ENCODE assay signal across 19 cellular contexts in genomic region chr13:113226873-113227272, GRCh38. TPM values are rescaled to one million over a fixed set of nuclear protein-coding genes. Genes with fewer than 3 reads are reported as not detected.
DNase-seq lines count a peak whose midpoint lies in the region; ATAC-seq and TF ChIP-seq lines count a peak whose summit lies in the region.
"Had no signal": no experiment of that assay in that cellular context is flagged by ENCODE, and none has a peak within 500 bp of the region (broad histone marks: within the 10 kb centered on the region; RNA-seq: fewer than 3 reads in every experiment).

No MANE protein-coding gene starts in this region.

- no peak overlapping the region for H3K9ac ChIP-seq in H9 (ENCODE audit: extremely low read depth, insufficient read length, low read length)

- WGBS in H9 (ENCODE audit: extremely low coverage, insufficient read length, low lambda C conversion rate), result no CpG with 5 or more reads among the region's 6 CpGs

- H3K4me1 Mint-ChIP-seq in activated T-cell treated with anti-CD3 and anti-CD28 coated beads, Interleukin-2, amount 50 U/mL, for 24 hours (ENCODE audit: low read depth), result peaks cover 11% of the 10 kb centered on the region
- no peaks in the 10 kb centered on the region for H3K4me1 Mint-ChIP-seq in H9
- H3K4me1 Mint-ChIP-seq in activated naive CD8-positive, alpha-beta T cell treated with anti-CD3 and anti-CD28 coated beads for 36 hours, result no peaks in the 10 kb centered on the region
- peaks cover 6 to 19% (median 12%) of the 10 kb centered on the region in 4 donors for H3K4me1 Mint-ChIP-seq in naive thymus-derived CD8-positive, alpha-beta T cell
- H3K4me1 Mint-ChIP-seq in CD4-positive, alpha-beta memory T cell, result peaks cover 12 to 15% (median 14%) of the 10 kb centered on the region in 4 donors

- no peaks in the 10 kb centered on the region for H3K23me2 ChIP-seq in H9 (ENCODE audit: insufficient read length, low read depth, low read length, poor library complexity, severe bottlenecking)

- peaks cover 3% of the 10 kb centered on the region for H3K79me1 ChIP-seq in H9 (ENCODE audit: insufficient read depth, low read depth, low read length, poor library complexity, severe bottlenecking)

- no peak overlapping the region for H3K14ac ChIP-seq in H9 (ENCODE audit: insufficient read depth, low read length)

- no peak overlapping the region for H2BK5ac ChIP-seq in H9 (ENCODE audit: insufficient read length, low read length)

- no peak overlapping the region for H3K4me3 ChIP-seq in CD4-positive, alpha-beta memory T cell (ENCODE audit: low read length in 2 of 2)
- H3K4me3 ChIP-seq: HAP-1, K562, SJCRH30 had no signal

- H3K27ac ChIP-seq in H9 (ENCODE audit: insufficient read length, low read depth, low read length), result no peak overlapping the region
- no peak overlapping the region for H3K27ac ChIP-seq in CD4-positive, alpha-beta memory T cell (ENCODE audit: low read depth, low read length)
- H3K27ac ChIP-seq: C4-2B, HL-60, SJCRH30 had no signal

- H3K36me3 Mint-ChIP-seq in activated T-cell treated with anti-CD3 and anti-CD28 coated beads, Interleukin-2, amount 50 U/mL, for 24 hours (ENCODE audit: low read depth), result peaks cover 97% of the 10 kb centered on the region
- H3K36me3 Mint-ChIP-seq in H9 (ENCODE audit: insufficient read depth in 1 of 3, low read depth in 3 of 3), result peaks cover 49 to 94% (median 82%) of the 10 kb centered on the region in 3 experiments
- peaks cover 26% of the 10 kb centered on the region for H3K36me3 Mint-ChIP-seq in activated naive CD8-positive, alpha-beta T cell treated with anti-CD3 and anti-CD28 coated beads for 36 hours
- H3K36me3 Mint-ChIP-seq in naive thymus-derived CD8-positive, alpha-beta T cell, result peaks cover under 1 to 94% (median 5%) of the 10 kb centered on the region in 3 donors
- H3K36me3 Mint-ChIP-seq in CD4-positive, alpha-beta memory T cell, result peaks cover 63 to 80% of the 10 kb centered on the region in 2 donors

- H2BK15ac ChIP-seq in H9 (ENCODE audit: low read depth, low read length), result no peak overlapping the region

- no peak overlapping the region for H2BK120ac ChIP-seq in H9 (ENCODE audit: low read depth, low read length, poor library complexity, severe bottlenecking)

- H3K4ac ChIP-seq in H9 (ENCODE audit: low read depth, low read length), result no peak overlapping the region

- no peak overlapping the region for H3K4me3 Mint-ChIP-seq in activated T-cell treated with anti-CD3 and anti-CD28 coated beads, Interleukin-2, amount 50 U/mL, for 24 hours
- H3K4me3 Mint-ChIP-seq in H9, result no peak overlapping the region
- H3K4me3 Mint-ChIP-seq in activated naive CD8-positive, alpha-beta T cell treated with anti-CD3 and anti-CD28 coated beads for 36 hours, result no peak overlapping the region
- no peak overlapping the region for H3K4me3 Mint-ChIP-seq in naive thymus-derived CD8-positive, alpha-beta T cell
- peak overlapping the region in 1 of 8 donors; percentile 73 for H3K4me3 Mint-ChIP-seq in CD4-positive, alpha-beta memory T cell

- H3K79me2 ChIP-seq in H9 (ENCODE audit: insufficient read depth, low read length), result peaks cover 11% of the 10 kb centered on the region; the same call in 1 of the 2 replicates

- peak overlapping the region; percentile 56 for H3K27ac Mint-ChIP-seq in activated T-cell treated with anti-CD3 and anti-CD28 coated beads, Interleukin-2, amount 50 U/mL, for 24 hours
- peak overlapping the region in 2 of 3 experiments; percentile 46 to 88; a peak in 2 of 7 replicates for H3K27ac Mint-ChIP-seq in H9
- H3K27ac Mint-ChIP-seq in activated naive CD8-positive, alpha-beta T cell treated with anti-CD3 and anti-CD28 coated beads for 36 hours, result peak overlapping the region; percentile 38
- H3K27ac Mint-ChIP-seq in naive thymus-derived CD8-positive, alpha-beta T cell, result peak overlapping the region in 7 of 10 donors; percentile 14 to 89 (median 48)
- H3K27ac Mint-ChIP-seq in CD4-positive, alpha-beta memory T cell, result peak overlapping the region in 1 of 7 donors; percentile 50

- H3K23ac ChIP-seq in H9 (ENCODE audit: insufficient read length, low read depth, low read length), result no peak overlapping the region

- H2AK5ac ChIP-seq in H9 (ENCODE audit: insufficient read length, low read length), result no peak overlapping the region

- no peak for ATAC-seq in naive thymus-derived CD8-positive, alpha-beta T cell
- ATAC-seq in GM21528 (IDR thresholded peaks at IDR 0.05; ENCODE audit: low FRiP score, unreplicated experiment), result no peak
- ATAC-seq: K562 had no signal

- H3K27me3 Mint-ChIP-seq in activated T-cell treated with anti-CD3 and anti-CD28 coated beads, Interleukin-2, amount 50 U/mL, for 24 hours, result no peaks in the 10 kb centered on the region
- H3K27me3 Mint-ChIP-seq in H9 (ENCODE audit: low read depth), result no peaks in the 10 kb centered on the region
- no peaks in the 10 kb centered on the region for H3K27me3 Mint-ChIP-seq in activated naive CD8-positive, alpha-beta T cell treated with anti-CD3 and anti-CD28 coated beads for 36 hours
- H3K27me3 Mint-ChIP-seq in naive thymus-derived CD8-positive, alpha-beta T cell, result no peaks in the 10 kb centered on the region
- no peaks in the 10 kb centered on the region for H3K27me3 Mint-ChIP-seq in CD4-positive, alpha-beta memory T cell

- DNase-seq in activated T-cell treated with anti-CD3 and anti-CD28 coated beads, Interleukin-2, amount 50 U/mL, for 24 hours, result no peak
- DNase-seq in activated T-cell treated with anti-CD3 and anti-CD28 coated beads for 4 hours (no peak), H9 (no peak), activated gamma-delta T cell (lab: John Stamatoyannopoulos, UW) (no peak)
- DNase-seq in activated naive CD8-positive, alpha-beta T cell treated with anti-CD3 and anti-CD28 coated beads for 36 hours, result no peak
- no peak for DNase-seq in naive thymus-derived CD8-positive, alpha-beta T cell
- no peak for DNase-seq in CD4-positive, alpha-beta memory T cell
- DNase-seq: DMS79, NCI-H187 treated with DMSO at 0.1 percent for 48 hours, NCI-H2171, NCI-H446, OCI-M1, RPMI8226, SJCRH30 had no signal

- no peak overlapping the region for H3T11ph ChIP-seq in H9 (ENCODE audit: low read length)

- H4K8ac ChIP-seq in H9 (replicated peaks; ENCODE audit: insufficient read length, low read depth, low read length), result no peak overlapping the region

- CTCF ChIA-PET in CD4-positive, alpha-beta memory T cell (lab: Charles Lee; ENCODE audit: partially characterized antibody), result interaction anchor here (0.6 to 0.8 kb wide), 2 partner anchors 8 to 42 kb away, joined by 3 read pairs; no protein-coding TSS in a partner anchor

- no peak overlapping the region for H3K56ac ChIP-seq in H9 (ENCODE audit: insufficient read length, low read depth, low read length)

- H2BK12ac ChIP-seq in H9 (ENCODE audit: insufficient read length, low read depth, low read length), result no peak overlapping the region

- H3K4me2 ChIP-seq in H9 (ENCODE audit: insufficient read depth, insufficient read length, low read length), result no peak overlapping the region

- no peaks in the 10 kb centered on the region for H4K20me1 ChIP-seq in H9 (ENCODE audit: control insufficient read depth, insufficient read depth, insufficient read length)

- no peak overlapping the region for H4K5ac ChIP-seq in H9 (ENCODE audit: insufficient read length, low read depth, low read length)

- H2BK20ac ChIP-seq in H9 (ENCODE audit: low read depth, low read length, poor library complexity, severe bottlenecking), result no peak overlapping the region

- no peaks in the 10 kb centered on the region for H3K9me3 ChIP-seq in H9 (ENCODE audit: control insufficient read depth, low read depth, low read length)
- no peaks in the 10 kb centered on the region for H3K9me3 ChIP-seq in CD4-positive, alpha-beta memory T cell (ENCODE audit: control insufficient read depth in 1 of 2, low read length in 2 of 2)
- H3K9me3 ChIP-seq: HAP-1, SJCRH30 had no signal

- H4K91ac ChIP-seq in H9 (ENCODE audit: insufficient read length, low read depth, low read length), result no peak overlapping the region

- H3K27me3 ChIP-seq in H9 (ENCODE audit: insufficient read depth, low read length), result no peaks in the 10 kb centered on the region
- no peaks in the 10 kb centered on the region for H3K27me3 ChIP-seq in CD4-positive, alpha-beta memory T cell (ENCODE audit: insufficient read depth, low read length)
- H3K27me3 ChIP-seq: SJCRH30 had no signal

- POLR2A ChIA-PET in naive thymus-derived CD8-positive, alpha-beta T cell (lab: Charles Lee), result interaction anchor here (1.1 to 1.9 kb wide), 2 partner anchors 9 to 17 kb away, joined by 3 to 8 read pairs; partner anchors contain the start of gene CUL4A
- POLR2A ChIA-PET in CD4-positive, alpha-beta memory T cell (lab: Charles Lee; ENCODE audit: partially characterized antibody), result no interaction called here

- no peak for TF ChIP-seq CTCF in H9 (conservative IDR thresholded peaks at IDR 0.05)

- H2AFZ ChIP-seq in H9 (ENCODE audit: low read length), result no peak overlapping the region

- H3K36me3 ChIP-seq in CD4-positive, alpha-beta memory T cell (ENCODE audit: insufficient read depth, low read length), result peaks cover 67% of the 10 kb centered on the region

- intact Hi-C loops in CD4-positive, alpha-beta memory T cell (cut with micrococcal nuclease), result no loop called here

- H3K9me3 Mint-ChIP-seq in activated T-cell treated with anti-CD3 and anti-CD28 coated beads, Interleukin-2, amount 50 U/mL, for 24 hours, result no peaks in the 10 kb centered on the region
- no peaks in the 10 kb centered on the region for H3K9me3 Mint-ChIP-seq in H9
- H3K9me3 Mint-ChIP-seq in activated naive CD8-positive, alpha-beta T cell treated with anti-CD3 and anti-CD28 coated beads for 36 hours, result no peaks in the 10 kb centered on the region
- no peaks in the 10 kb centered on the region for H3K9me3 Mint-ChIP-seq in naive thymus-derived CD8-positive, alpha-beta T cell
- no peaks in the 10 kb centered on the region for H3K9me3 Mint-ChIP-seq in CD4-positive, alpha-beta memory T cell

- H3K4me1 ChIP-seq in H9 (ENCODE audit: insufficient read depth, low read length), result no peaks in the 10 kb centered on the region
- no peaks in the 10 kb centered on the region for H3K4me1 ChIP-seq in CD4-positive, alpha-beta memory T cell (ENCODE audit: insufficient read depth, low read length)
- H3K4me1 ChIP-seq: HAP-1, SJCRH30 had no signal

- no peak overlapping the region for H3K18ac ChIP-seq in H9 (ENCODE audit: insufficient read length, low read depth, low read length)

RNA-seq across cellular contexts. Expression of gene CUL4A, which starts 17.5 kb away (rescaled TPM):
- 94.7 and 97.9 TPM in 2 replicates for total RNA-seq in H9 (2021)
- total RNA-seq in activated naive CD8-positive, alpha-beta T cell treated with anti-CD3 and anti-CD28 coated beads for 36 hours, result 10 to 100 TPM; 87.7 to 88.9 TPM
- 10 to 100 TPM; 83.2 to 90.8 TPM for total RNA-seq in naive thymus-derived CD8-positive, alpha-beta T cell
- 10 to 100 TPM; 36.1 to 49.2 (median 36.7) TPM for polyA plus RNA-seq in naive thymus-derived CD8-positive, alpha-beta T cell
- 10 to 100 TPM; 75.5 to 80.0 TPM for total RNA-seq in CD4-positive, alpha-beta memory T cell
- 10 to 100 TPM; 59.8 to 72.8 TPM for polyA plus RNA-seq in CD4-positive, alpha-beta memory T cell

RNA-seq across cellular contexts. Expression of gene PCID2, which starts 18.4 kb away (rescaled TPM):
- 62.3 and 66.0 TPM in 2 replicates for total RNA-seq in H9 (2021)
- 10 to 100 TPM; 65.6 TPM for total RNA-seq in activated naive CD8-positive, alpha-beta T cell treated with anti-CD3 and anti-CD28 coated beads for 36 hours
- 10 to 100 TPM; 73.8 to 73.9 TPM for total RNA-seq in naive thymus-derived CD8-positive, alpha-beta T cell
- 10 to 100 TPM; 64.6 to 68.6 (median 66.9) TPM for polyA plus RNA-seq in naive thymus-derived CD8-positive, alpha-beta T cell
- 10 to 100 TPM; 78.2 to 79.8 TPM for total RNA-seq in CD4-positive, alpha-beta memory T cell
- polyA plus RNA-seq in CD4-positive, alpha-beta memory T cell, result 100 to 1,000 TPM in 1 of 2 donors, 10 to 100 TPM in 1; 84.8 to 100 TPM
